ENCODE assay signal across 2 cellular contexts in the genomic region with DNA sequence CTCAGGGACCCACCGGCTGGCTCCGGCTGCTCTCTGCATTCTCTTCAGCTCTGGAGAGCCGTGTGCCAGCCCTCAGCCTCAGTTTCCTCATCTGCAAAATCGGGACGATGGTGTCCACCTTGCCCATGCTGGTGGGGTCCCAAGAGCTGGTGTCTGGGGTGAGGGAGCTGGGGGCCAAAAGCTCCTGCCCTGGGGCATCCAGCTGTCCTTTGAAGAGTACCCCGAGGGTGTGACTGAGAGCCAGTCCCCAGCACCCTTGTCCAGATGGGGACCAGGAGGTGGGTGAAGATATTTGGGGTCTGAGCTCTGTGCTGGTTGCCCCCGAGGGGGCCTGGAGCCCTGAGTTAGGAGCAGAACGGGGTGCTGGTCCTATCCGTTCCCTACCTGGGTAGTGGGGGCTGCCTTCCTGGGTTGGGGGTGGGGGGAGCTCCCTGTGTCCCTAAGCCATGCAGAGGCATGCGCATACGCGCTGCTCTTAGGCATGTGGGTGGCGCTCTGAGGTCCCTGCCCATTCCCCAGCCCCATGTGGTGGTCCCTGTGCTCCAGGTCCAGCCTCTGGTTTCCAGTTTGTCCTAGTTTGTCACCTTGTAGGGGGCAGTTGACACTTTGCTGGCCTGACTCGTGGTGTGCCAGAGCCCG.
TF ChIP-seq lines count a peak whose summit lies in the region.

No MANE protein-coding gene starts in this region.

TF ChIP-seq in SK-N-SH, 30 proteins besides CTCF, POLR2A, EP300 and RAD21:
- TF ChIP-seq FOSL2 (IDR thresholded peaks at IDR 0.05; ENCODE audit: borderline replicate concordance, low read depth) (no peak), TEAD4 (IDR thresholded peaks at IDR 0.05; ENCODE audit: borderline replicate concordance, insufficient read depth) (no peak), SIN3A (IDR thresholded peaks at IDR 0.05; ENCODE audit: borderline replicate concordance, low read depth, low read length) (no peak), TCF12 (IDR thresholded peaks at IDR 0.05) (no peak), SMC3 (IDR thresholded peaks at IDR 0.05; ENCODE audit: low read depth, low read length) (no peak), NFIC (IDR thresholded peaks at IDR 0.05; ENCODE audit: borderline replicate concordance) (no peak), TAF1 (IDR thresholded peaks at IDR 0.05; ENCODE audit: borderline replicate concordance, low read depth, low read length) (no peak), YY1 (IDR thresholded peaks at IDR 0.05; ENCODE audit: low read depth) (no peak), GATA2 (CRISPR knock-in tag; IDR thresholded peaks at IDR 0.05) (no peak), RFX5 (IDR thresholded peaks at IDR 0.05; ENCODE audit: low read length) (no peak), EZH2phosphoT487 (IDR thresholded peaks at IDR 0.05; ENCODE audit: borderline replicate concordance, low read depth) (no peak), RXRA (IDR thresholded peaks at IDR 0.05; ENCODE audit: borderline replicate concordance, low read depth) (no peak), NRF1 (IDR thresholded peaks at IDR 0.05; ENCODE audit: low read depth, low read length) (no peak), FOXM1 (IDR thresholded peaks at IDR 0.05; ENCODE audit: low read depth) (no peak), JUND (IDR thresholded peaks at IDR 0.05) (no peak)
- TF ChIP-seq, protein P1, sequence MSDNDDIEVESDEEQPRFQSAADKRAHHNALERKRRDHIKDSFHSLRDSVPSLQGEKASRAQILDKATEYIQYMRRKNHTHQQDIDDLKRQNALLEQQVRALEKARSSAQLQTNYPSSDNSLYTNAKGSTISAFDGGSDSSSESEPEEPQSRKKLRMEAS (IDR thresholded peaks at IDR 0.05; ENCODE audit: low read depth), result no peak
- TF ChIP-seq, protein P2, sequence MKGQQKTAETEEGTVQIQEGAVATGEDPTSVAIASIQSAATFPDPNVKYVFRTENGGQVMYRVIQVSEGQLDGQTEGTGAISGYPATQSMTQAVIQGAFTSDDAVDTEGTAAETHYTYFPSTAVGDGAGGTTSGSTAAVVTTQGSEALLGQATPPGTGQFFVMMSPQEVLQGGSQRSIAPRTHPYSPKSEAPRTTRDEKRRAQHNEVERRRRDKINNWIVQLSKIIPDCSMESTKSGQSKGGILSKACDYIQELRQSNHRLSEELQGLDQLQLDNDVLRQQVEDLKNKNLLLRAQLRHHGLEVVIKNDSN (IDR thresholded peaks at IDR 0.05; ENCODE audit: borderline replicate concordance, low read depth), result no peak
- TF ChIP-seq, protein P3, sequence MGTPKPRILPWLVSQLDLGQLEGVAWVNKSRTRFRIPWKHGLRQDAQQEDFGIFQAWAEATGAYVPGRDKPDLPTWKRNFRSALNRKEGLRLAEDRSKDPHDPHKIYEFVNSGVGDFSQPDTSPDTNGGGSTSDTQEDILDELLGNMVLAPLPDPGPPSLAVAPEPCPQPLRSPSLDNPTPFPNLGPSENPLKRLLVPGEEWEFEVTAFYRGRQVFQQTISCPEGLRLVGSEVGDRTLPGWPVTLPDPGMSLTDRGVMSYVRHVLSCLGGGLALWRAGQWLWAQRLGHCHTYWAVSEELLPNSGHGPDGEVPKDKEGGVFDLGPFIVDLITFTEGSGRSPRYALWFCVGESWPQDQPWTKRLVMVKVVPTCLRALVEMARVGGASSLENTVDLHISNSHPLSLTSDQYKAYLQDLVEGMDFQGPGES (IDR thresholded peaks at IDR 0.05; ENCODE audit: low read depth, low read length), result no peak
- TF ChIP-seq, protein P4, sequence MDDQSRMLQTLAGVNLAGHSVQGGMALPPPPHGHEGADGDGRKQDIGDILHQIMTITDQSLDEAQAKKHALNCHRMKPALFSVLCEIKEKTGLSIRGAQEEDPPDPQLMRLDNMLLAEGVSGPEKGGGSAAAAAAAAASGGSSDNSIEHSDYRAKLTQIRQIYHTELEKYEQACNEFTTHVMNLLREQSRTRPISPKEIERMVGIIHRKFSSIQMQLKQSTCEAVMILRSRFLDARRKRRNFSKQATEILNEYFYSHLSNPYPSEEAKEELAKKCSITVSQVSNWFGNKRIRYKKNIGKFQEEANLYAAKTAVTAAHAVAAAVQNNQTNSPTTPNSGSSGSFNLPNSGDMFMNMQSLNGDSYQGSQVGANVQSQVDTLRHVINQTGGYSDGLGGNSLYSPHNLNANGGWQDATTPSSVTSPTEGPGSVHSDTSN (IDR thresholded peaks at IDR 0.05), result no peak

TF ChIP-seq in SK-N-SH treated with all-trans-retinoic acid at 6 μM for 48 hours, 23 proteins besides CTCF, POLR2A, EP300 and RAD21:
- TF ChIP-seq TCF4 (CRISPR knock-in tag; IDR thresholded peaks at IDR 0.05; ENCODE audit: borderline replicate concordance), result no peak
- no peak for TF ChIP-seq ZFP3 (CRISPR knock-in tag; IDR thresholded peaks at IDR 0.05)
- TF ChIP-seq, protein P5, sequence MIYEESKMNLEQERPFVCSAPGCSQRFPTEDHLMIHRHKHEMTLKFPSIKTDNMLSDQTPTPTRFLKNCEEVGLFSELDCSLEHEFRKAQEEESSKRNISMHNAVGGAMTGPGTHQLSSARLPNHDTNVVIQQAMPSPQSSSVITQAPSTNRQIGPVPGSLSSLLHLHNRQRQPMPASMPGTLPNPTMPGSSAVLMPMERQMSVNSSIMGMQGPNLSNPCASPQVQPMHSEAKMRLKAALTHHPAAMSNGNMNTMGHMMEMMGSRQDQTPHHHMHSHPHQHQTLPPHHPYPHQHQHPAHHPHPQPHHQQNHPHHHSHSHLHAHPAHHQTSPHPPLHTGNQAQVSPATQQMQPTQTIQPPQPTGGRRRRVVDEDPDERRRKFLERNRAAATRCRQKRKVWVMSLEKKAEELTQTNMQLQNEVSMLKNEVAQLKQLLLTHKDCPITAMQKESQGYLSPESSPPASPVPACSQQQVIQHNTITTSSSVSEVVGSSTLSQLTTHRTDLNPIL (CRISPR knock-in tag; IDR thresholded peaks at IDR 0.05; ENCODE audit: low read depth), result no peak
- no peak for TF ChIP-seq OSR1 (CRISPR knock-in tag; IDR thresholded peaks at IDR 0.05)
- TF ChIP-seq ZNF8 (CRISPR knock-in tag; IDR thresholded peaks at IDR 0.05), result no peak
- TF ChIP-seq TOX (CRISPR knock-in tag; IDR thresholded peaks at IDR 0.05; ENCODE audit: borderline replicate concordance), result no peak
- TF ChIP-seq, protein P6, sequence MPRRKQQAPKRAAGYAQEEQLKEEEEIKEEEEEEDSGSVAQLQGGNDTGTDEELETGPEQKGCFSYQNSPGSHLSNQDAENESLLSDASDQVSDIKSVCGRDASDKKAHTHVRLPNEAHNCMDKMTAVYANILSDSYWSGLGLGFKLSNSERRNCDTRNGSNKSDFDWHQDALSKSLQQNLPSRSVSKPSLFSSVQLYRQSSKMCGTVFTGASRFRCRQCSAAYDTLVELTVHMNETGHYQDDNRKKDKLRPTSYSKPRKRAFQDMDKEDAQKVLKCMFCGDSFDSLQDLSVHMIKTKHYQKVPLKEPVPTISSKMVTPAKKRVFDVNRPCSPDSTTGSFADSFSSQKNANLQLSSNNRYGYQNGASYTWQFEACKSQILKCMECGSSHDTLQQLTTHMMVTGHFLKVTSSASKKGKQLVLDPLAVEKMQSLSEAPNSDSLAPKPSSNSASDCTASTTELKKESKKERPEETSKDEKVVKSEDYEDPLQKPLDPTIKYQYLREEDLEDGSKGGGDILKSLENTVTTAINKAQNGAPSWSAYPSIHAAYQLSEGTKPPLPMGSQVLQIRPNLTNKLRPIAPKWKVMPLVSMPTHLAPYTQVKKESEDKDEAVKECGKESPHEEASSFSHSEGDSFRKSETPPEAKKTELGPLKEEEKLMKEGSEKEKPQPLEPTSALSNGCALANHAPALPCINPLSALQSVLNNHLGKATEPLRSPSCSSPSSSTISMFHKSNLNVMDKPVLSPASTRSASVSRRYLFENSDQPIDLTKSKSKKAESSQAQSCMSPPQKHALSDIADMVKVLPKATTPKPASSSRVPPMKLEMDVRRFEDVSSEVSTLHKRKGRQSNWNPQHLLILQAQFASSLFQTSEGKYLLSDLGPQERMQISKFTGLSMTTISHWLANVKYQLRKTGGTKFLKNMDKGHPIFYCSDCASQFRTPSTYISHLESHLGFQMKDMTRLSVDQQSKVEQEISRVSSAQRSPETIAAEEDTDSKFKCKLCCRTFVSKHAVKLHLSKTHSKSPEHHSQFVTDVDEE (CRISPR knock-in tag; IDR thresholded peaks at IDR 0.05), result no peak
- TF ChIP-seq ISL1 (CRISPR knock-in tag; IDR thresholded peaks at IDR 0.05), result no peak
- TF ChIP-seq ZNF565 (CRISPR knock-in tag; conservative IDR thresholded peaks at IDR 0.05; ENCODE audit: low read depth), result no peak
- TF ChIP-seq, protein P7, sequence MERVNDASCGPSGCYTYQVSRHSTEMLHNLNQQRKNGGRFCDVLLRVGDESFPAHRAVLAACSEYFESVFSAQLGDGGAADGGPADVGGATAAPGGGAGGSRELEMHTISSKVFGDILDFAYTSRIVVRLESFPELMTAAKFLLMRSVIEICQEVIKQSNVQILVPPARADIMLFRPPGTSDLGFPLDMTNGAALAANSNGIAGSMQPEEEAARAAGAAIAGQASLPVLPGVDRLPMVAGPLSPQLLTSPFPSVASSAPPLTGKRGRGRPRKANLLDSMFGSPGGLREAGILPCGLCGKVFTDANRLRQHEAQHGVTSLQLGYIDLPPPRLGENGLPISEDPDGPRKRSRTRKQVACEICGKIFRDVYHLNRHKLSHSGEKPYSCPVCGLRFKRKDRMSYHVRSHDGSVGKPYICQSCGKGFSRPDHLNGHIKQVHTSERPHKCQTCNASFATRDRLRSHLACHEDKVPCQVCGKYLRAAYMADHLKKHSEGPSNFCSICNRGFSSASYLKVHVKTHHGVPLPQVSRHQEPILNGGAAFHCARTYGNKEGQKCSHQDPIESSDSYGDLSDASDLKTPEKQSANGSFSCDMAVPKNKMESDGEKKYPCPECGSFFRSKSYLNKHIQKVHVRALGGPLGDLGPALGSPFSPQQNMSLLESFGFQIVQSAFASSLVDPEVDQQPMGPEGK (CRISPR knock-in tag; IDR thresholded peaks at IDR 0.05; ENCODE audit: borderline replicate concordance), result no peak
- TF ChIP-seq ZFP30 (CRISPR knock-in tag; IDR thresholded peaks at IDR 0.05), result no peak
- TF ChIP-seq SNAI2 (CRISPR knock-in tag; IDR thresholded peaks at IDR 0.05), result no peak
- TF ChIP-seq, protein P8, sequence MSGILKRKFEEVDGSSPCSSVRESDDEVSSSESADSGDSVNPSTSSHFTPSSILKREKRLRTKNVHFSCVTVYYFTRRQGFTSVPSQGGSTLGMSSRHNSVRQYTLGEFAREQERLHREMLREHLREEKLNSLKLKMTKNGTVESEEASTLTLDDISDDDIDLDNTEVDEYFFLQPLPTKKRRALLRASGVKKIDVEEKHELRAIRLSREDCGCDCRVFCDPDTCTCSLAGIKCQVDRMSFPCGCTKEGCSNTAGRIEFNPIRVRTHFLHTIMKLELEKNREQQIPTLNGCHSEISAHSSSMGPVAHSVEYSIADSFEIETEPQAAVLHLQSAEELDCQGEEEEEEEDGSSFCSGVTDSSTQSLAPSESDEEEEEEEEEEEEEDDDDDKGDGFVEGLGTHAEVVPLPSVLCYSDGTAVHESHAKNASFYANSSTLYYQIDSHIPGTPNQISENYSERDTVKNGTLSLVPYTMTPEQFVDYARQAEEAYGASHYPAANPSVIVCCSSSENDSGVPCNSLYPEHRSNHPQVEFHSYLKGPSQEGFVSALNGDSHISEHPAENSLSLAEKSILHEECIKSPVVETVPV (CRISPR knock-in tag; IDR thresholded peaks at IDR 0.05), result no peak
- TF ChIP-seq PPARA (CRISPR knock-in tag; IDR thresholded peaks at IDR 0.05; ENCODE audit: borderline replicate concordance), result no peak
- no peak for TF ChIP-seq GLIS3 (CRISPR knock-in tag; IDR thresholded peaks at IDR 0.05)
- TF ChIP-seq RARB (CRISPR knock-in tag; IDR thresholded peaks at IDR 0.05), result no peak
- no peak for TF ChIP-seq ARNTL (CRISPR knock-in tag; IDR thresholded peaks at IDR 0.05; ENCODE audit: borderline replicate concordance, low read depth)
